11 cellular contexts compared by ENCODE assay signal in the genomic region with DNA sequence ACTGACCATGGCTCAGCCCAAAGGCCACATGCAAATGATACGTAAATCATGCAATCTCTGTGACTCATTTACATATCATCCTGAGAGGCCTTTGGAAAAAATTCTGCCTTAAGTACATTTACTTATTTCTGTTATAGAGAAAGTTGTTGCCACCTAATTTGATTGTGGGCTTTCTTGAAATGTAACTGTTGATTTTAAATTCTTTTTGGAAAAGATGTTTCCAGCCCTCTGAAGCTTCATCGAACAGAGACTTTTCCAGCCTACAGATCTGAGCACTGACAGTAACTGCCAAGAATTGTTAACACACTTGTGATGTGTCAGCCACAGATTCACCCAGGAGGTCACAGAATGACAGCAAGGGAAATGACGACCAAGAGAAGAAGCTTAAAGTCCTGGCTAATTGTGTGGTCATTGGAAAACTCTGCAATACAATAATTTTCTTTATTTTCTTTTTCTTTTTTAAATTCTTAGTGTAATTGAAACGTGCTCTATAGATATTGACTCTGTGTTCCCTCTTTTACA.
A peak's percentile ranks its signal among the peaks of the same experiment; 100 is the strongest.
DNase-seq lines count a peak whose midpoint lies in the region; TF ChIP-seq lines count a peak whose summit lies in the region.
"Had no signal": no experiment of that assay in that cellular context is flagged by ENCODE, and none has a peak within 500 bp of the region (broad histone marks: within the 10 kb centered on the region; RNA-seq: fewer than 3 reads in every experiment).

No MANE protein-coding gene starts in this region.

- no peak for TF ChIP-seq CTCF in VCaP (conservative IDR thresholded peaks at IDR 0.05)
- TF ChIP-seq CTCF in fibroblast of mammary gland (conservative IDR thresholded peaks at IDR 0.05; ENCODE audit: control insufficient read depth, insufficient read depth, low read depth, low read length): no peak

- peak overlapping the region; percentile 62 for H3K27ac ChIP-seq in VCaP
- H3K27ac ChIP-seq: PC-9, SJSA1 had no signal

- DNase-seq in GM03348 (ENCODE audit: low spot score): peak; percentile 53
- peak; percentile 72 for DNase-seq in fibroblast of mammary gland (ENCODE audit: low read depth)
- peak; percentile 19 for DNase-seq in pons (ENCODE audit: low spot score)
- no peak for DNase-seq in occipital lobe (lab: John Stamatoyannopoulos, UW)
- DNase-seq in anterior cingulate cortex (lab: John Stamatoyannopoulos, UW): no peak
- no peak for DNase-seq in stimulated activated CD4-positive, alpha-beta T cell treated with anti-CD3 and anti-CD28 coated beads, Interleukin-2, amount 100 ng/mL, for 48 hours
- DNase-seq in activated effector memory CD4-positive, alpha-beta T cell treated with Interleukin-2 at 50 U/mL for 16 hours: no peak
- DNase-seq: MG63 had no signal

- H3K4me3 ChIP-seq in fibroblast of mammary gland (ENCODE audit: control insufficient read depth, low read depth, low read length): no peak overlapping the region
- H3K4me3 ChIP-seq: MG63, PC-9, SJSA1 had no signal

Comparison
In these comparisons a context has a peak if more than half of its experiments do, and no peak if none do; other contexts are left out.
1. DNase-seq: peak in GM03348 (single experiment), fibroblast of mammary gland (single experiment) and pons (single experiment); none in occipital lobe (single experiment), anterior cingulate cortex (0 of 58), stimulated activated CD4-positive, alpha-beta T cell treated with anti-CD3 and anti-CD28 coated beads, Interleukin-2, amount 100 ng/mL, for 48 hours (0 of 2) and activated effector memory CD4-positive, alpha-beta T cell treated with Interleukin-2 at 50 U/mL for 16 hours (single experiment).